ENCODE assay signal across 23 cellular contexts in the genomic region with DNA sequence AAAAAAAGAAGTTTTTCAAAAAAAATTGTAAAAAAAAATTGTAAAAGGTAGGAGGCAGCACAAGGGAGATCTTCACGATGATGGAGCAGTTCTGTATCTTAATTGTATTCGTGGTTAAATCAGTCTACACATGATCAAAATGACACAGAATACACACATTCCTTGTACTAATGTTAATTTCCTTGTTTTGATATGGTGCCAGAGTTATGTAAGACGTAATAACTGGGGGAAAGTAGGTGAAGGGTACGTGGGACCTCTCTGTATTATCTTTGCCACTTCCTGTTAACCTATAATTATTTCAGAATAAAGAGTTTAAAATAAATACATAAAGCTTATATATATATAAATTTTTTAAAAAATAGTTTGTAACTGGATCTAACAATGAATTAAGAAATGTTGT.
"Had no signal": no experiment of that assay in that cellular context is flagged by ENCODE, and none has a peak within 500 bp of the region (broad histone marks: within the 10 kb centered on the region; RNA-seq: fewer than 3 reads in every experiment).

No MANE protein-coding gene starts in this region.

- H3K27me3 ChIP-seq: SJSA1 had no signal

- H3K4me3 Mint-ChIP-seq: activated CD4-positive, alpha-beta memory T cell treated with anti-CD3 and anti-CD28 coated beads for 36 hours; activated CD4-positive, alpha-beta T cell treated with anti-CD3 and anti-CD28 coated beads, Interleukin-2, amount 10 ng/mL, durations not matched to agents 7 days and 5 days; activated naive CD4-positive, alpha-beta T cell treated with anti-CD3 and anti-CD28 coated beads, Interleukin-2, amount 10 ng/mL, durations not matched to agents 7 days and 5 days; activated naive CD8-positive, alpha-beta T cell treated with anti-CD3 and anti-CD28 coated beads for 36 hours had no signal

- H3K27ac ChIP-seq: SJSA1, VCaP had no signal

- ATAC-seq: K562 had no signal

- H3K27ac Mint-ChIP-seq: activated CD4-positive, alpha-beta memory T cell treated with anti-CD3 and anti-CD28 coated beads for 36 hours; activated naive CD4-positive, alpha-beta T cell treated with anti-CD3 and anti-CD28 coated beads, Interleukin-2, amount 10 ng/mL, durations not matched to agents 7 days and 5 days; activated naive CD8-positive, alpha-beta T cell treated with anti-CD3 and anti-CD28 coated beads for 36 hours; activated T-helper 2 cell treated with anti-CD3 and anti-CD28 coated beads, Interferon-gamma antibody, Interleukin-2, Interleukin-4, amounts not matched to agents 10 μg/mL and 5 μg/mL and 100 μg/mL, durations not matched to agents 14 hours and 24 hours and 36 hours had no signal

- H3K27me3 Mint-ChIP-seq: activated CD4-positive, alpha-beta memory T cell treated with anti-CD3 and anti-CD28 coated beads for 36 hours; activated CD4-positive, alpha-beta T cell treated with anti-CD3 and anti-CD28 coated beads, Interleukin-2, amount 10 ng/mL, durations not matched to agents 7 days and 5 days; activated naive CD4-positive, alpha-beta T cell treated with anti-CD3 and anti-CD28 coated beads, Interleukin-2, amount 10 ng/mL, durations not matched to agents 7 days and 5 days; activated naive CD8-positive, alpha-beta T cell treated with anti-CD3 and anti-CD28 coated beads for 36 hours had no signal

- H3K9me3 Mint-ChIP-seq: activated CD4-positive, alpha-beta memory T cell treated with anti-CD3 and anti-CD28 coated beads for 36 hours; activated CD4-positive, alpha-beta T cell treated with anti-CD3 and anti-CD28 coated beads, Interleukin-2, amount 10 ng/mL, durations not matched to agents 7 days and 5 days; activated naive CD4-positive, alpha-beta T cell treated with anti-CD3 and anti-CD28 coated beads, Interleukin-2, amount 10 ng/mL, durations not matched to agents 7 days and 5 days; activated naive CD8-positive, alpha-beta T cell treated with anti-CD3 and anti-CD28 coated beads for 36 hours; activated T-helper 2 cell treated with anti-CD3 and anti-CD28 coated beads, Interferon-gamma antibody, Interleukin-2, Interleukin-4, amounts not matched to agents 10 μg/mL and 5 μg/mL and 100 μg/mL, durations not matched to agents 14 hours and 24 hours and 36 hours had no signal

- H3K4me3 ChIP-seq: K562, SJSA1 had no signal

- DNase-seq: activated CD4-positive, alpha-beta memory T cell treated with anti-CD3 and anti-CD28 coated beads for 36 hours; activated CD4-positive, alpha-beta T cell treated with anti-CD3 and anti-CD28 coated beads, Interleukin-2, amount 10 ng/mL, durations not matched to agents 7 days and 5 days; activated CD4-positive, CD25-positive, alpha-beta regulatory T cell; activated CD8-positive, alpha-beta memory T cell treated with anti-CD3 and anti-CD28 coated beads for 24 hours; activated gamma-delta T cell treated with Interleukin-2 at 50 U/mL for 16 hours; activated naive CD4-positive, alpha-beta T cell treated with anti-CD3 and anti-CD28 coated beads, Interleukin-2, amount 10 ng/mL, durations not matched to agents 7 days and 5 days; activated naive CD8-positive, alpha-beta T cell treated with anti-CD3 and anti-CD28 coated beads for 36 hours; activated T-cell treated with anti-CD3 and anti-CD28 coated beads, Interleukin-2, amount 50 U/mL, for 48 hours; anterior cingulate cortex; Karpas-422; NCI-H1105 treated with DMSO at 0.1 percent for 48 hours; NCI-H1436 treated with DMSO at 0.1 percent for 48 hours; NCI-H187; NCI-H2081; NCI-H446; NCI-H524; SHP77; T-helper 2 cell; T1000 had no signal

- H3K9me3 ChIP-seq: SJSA1 had no signal
